In genomic region chr14:102493096-102493495, GRCh38 we compare ENCODE assay signal across 21 cellular contexts.
"Had no signal": no experiment of that assay in that cellular context is flagged by ENCODE, and none has a peak within 500 bp of the region (broad histone marks: within the 10 kb centered on the region; RNA-seq: fewer than 3 reads in every experiment).

No MANE protein-coding gene starts in this region.

- H3K27me3 ChIP-seq: adrenal gland, foreskin keratinocyte, neural progenitor cell, pancreas, upper lobe of left lung had no signal

- H3K4me2 ChIP-seq: neural progenitor cell had no signal

- H3K4me3 ChIP-seq: adrenal gland, lung, neural progenitor cell, pancreas, thoracic aorta, upper lobe of left lung had no signal

- H3K9me3 ChIP-seq: adrenal gland, pancreas, thoracic aorta, upper lobe of left lung had no signal

- H2AFZ ChIP-seq: neural progenitor cell had no signal

- DNase-seq: activated T-cell treated with anti-CD3 and anti-CD28 coated beads, Interleukin-2, amount 50 U/mL, for 1 hour; cerebellar nuclear complex; effector CD4-positive, alpha-beta T cell; foreskin keratinocyte; naive thymus-derived CD4-positive, alpha-beta T cell; small intestine; stimulated activated CD4-positive, alpha-beta T cell treated with anti-CD3 and anti-CD28 coated beads, Interleukin-2, amount 100 ng/mL, for 48 hours; stimulated activated CD8-positive, alpha-beta memory T cell treated with anti-CD3 and anti-CD28 coated beads, Interleukin-4, amount 100 ng/mL, for 48 hours; stimulated activated naive B cell treated with anti-CD40 and anti-IgM and Interleukin-4, amounts not matched to agents 10 μg/mL and 1 μg/mL and 100 μg/mL, for 72 hours; T1000; upper lobe of left lung had no signal

- H3K4me3 Mint-ChIP-seq: activated naive CD8-positive, alpha-beta T cell; activated T-helper 17 cell treated with anti-CD3 and anti-CD28 coated beads, Interleukin-2, amount 50 U/mL, for 72 hours; naive thymus-derived CD4-positive, alpha-beta T cell; neural progenitor cell; stimulated activated naive B cell treated with anti-CD40 and anti-IgM and Interleukin-4, amounts not matched to agents 10 μg/mL and 1 μg/mL and 100 μg/mL, for 72 hours; T-helper 1 cell treated with Interleukin-12 subunit alpha and Interleukin-12 subunit beta and Interleukin-4 antibody, amounts not matched to agents 30 μg/mL and 1 μg/mL, for 36 hours; WTC11 had no signal

- H3K4me1 Mint-ChIP-seq: activated T-helper 17 cell treated with anti-CD3 and anti-CD28 coated beads, Interleukin-2, amount 50 U/mL, for 72 hours; naive thymus-derived CD4-positive, alpha-beta T cell; stimulated activated naive B cell treated with anti-CD40 and anti-IgM and Interleukin-4, amounts not matched to agents 10 μg/mL and 1 μg/mL and 100 μg/mL, for 72 hours; WTC11 had no signal

- H3K27ac ChIP-seq: adrenal gland, foreskin keratinocyte, neural progenitor cell, pancreas, thoracic aorta, upper lobe of left lung had no signal

- H3K36me3 ChIP-seq: neural progenitor cell had no signal

- H3K9me3 Mint-ChIP-seq: activated T-helper 17 cell treated with anti-CD3 and anti-CD28 coated beads, Interleukin-2, amount 50 U/mL, for 72 hours; neural progenitor cell; stimulated activated naive B cell treated with anti-CD40 and anti-IgM and Interleukin-4, amounts not matched to agents 10 μg/mL and 1 μg/mL and 100 μg/mL, for 72 hours; T-helper 1 cell treated with Interleukin-12 subunit alpha and Interleukin-12 subunit beta and Interleukin-4 antibody, amounts not matched to agents 30 μg/mL and 1 μg/mL, for 36 hours; WTC11 had no signal

- H3K36me3 Mint-ChIP-seq: activated naive CD8-positive, alpha-beta T cell; WTC11 had no signal

- ATAC-seq: activated T-helper 17 cell treated with anti-CD3 and anti-CD28 coated beads, Interleukin-2, amount 50 U/mL, for 72 hours; foreskin keratinocyte; naive thymus-derived CD4-positive, alpha-beta T cell; pancreas; sciatic nerve; stimulated activated naive B cell treated with anti-CD40 and anti-IgM and Interleukin-4, amounts not matched to agents 10 μg/mL and 1 μg/mL and 100 μg/mL, for 72 hours; WTC11 had no signal

- H3K4me1 ChIP-seq: adrenal gland, foreskin keratinocyte, neural progenitor cell, pancreas, upper lobe of left lung had no signal

- H3K27me3 Mint-ChIP-seq: activated naive CD8-positive, alpha-beta T cell; activated T-helper 17 cell treated with anti-CD3 and anti-CD28 coated beads, Interleukin-2, amount 50 U/mL, for 72 hours; naive thymus-derived CD4-positive, alpha-beta T cell; stimulated activated naive B cell treated with anti-CD40 and anti-IgM and Interleukin-4, amounts not matched to agents 10 μg/mL and 1 μg/mL and 100 μg/mL, for 72 hours had no signal

- H3K27ac Mint-ChIP-seq: activated naive CD8-positive, alpha-beta T cell; activated T-helper 17 cell treated with anti-CD3 and anti-CD28 coated beads, Interleukin-2, amount 50 U/mL, for 72 hours; neural progenitor cell; stimulated activated naive B cell treated with anti-CD40 and anti-IgM and Interleukin-4, amounts not matched to agents 10 μg/mL and 1 μg/mL and 100 μg/mL, for 72 hours; T-helper 1 cell treated with Interleukin-12 subunit alpha and Interleukin-12 subunit beta and Interleukin-4 antibody, amounts not matched to agents 30 μg/mL and 1 μg/mL, for 36 hours; WTC11 had no signal

- H3K9ac ChIP-seq: neural progenitor cell had no signal
